ENCODE assay signal across 17 cellular contexts in the genomic region with DNA sequence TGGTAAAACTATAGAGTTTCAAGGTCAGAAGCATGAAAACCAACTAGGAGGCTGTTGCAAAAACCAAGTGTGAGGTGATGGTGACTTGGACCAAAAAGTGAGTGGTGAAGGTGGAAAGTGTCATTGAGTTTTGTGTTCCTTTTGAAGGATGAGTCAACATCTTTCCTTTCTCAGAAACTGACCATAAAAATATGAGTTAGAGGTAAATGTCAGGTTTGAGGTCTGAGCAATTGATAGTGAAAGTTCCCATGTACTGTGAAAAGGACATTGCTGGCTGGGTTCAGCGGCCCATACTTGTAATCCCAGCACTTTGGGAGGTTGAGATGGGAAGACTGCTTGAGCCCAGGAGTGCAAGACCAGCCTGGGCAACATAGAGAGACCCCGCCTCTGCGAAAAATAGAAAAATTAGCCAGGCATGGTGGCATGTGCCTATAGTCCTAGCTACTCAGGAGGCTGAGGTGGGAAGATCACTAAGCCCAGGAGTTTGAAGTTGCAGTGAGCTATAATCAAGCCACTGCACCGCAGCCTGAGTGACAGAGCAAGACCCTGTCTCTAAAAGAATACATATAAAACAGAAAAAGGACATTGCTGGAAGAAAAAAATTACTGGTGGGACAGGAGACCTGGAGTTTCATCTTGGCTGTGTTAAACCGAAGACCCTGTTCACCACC.
DNase-seq lines count a peak whose midpoint lies in the region; ATAC-seq and TF ChIP-seq lines count a peak whose summit lies in the region.
"Had no signal": no experiment of that assay in that cellular context is flagged by ENCODE, and none has a peak within 500 bp of the region (broad histone marks: within the 10 kb centered on the region; RNA-seq: fewer than 3 reads in every experiment).

No MANE protein-coding gene starts in this region.

- peaks cover 11% of the 10 kb centered on the region for H3K4me1 Mint-ChIP-seq in activated CD8-positive, alpha-beta T cell treated with anti-CD3 and anti-CD28 coated beads, Interleukin-2, amount 10 ng/mL, durations not matched to agents 7 days and 5 days (ENCODE audit: low read depth)
- no peaks in the 10 kb centered on the region for H3K4me1 Mint-ChIP-seq in CD14-positive monocyte

- CTCF ChIA-PET in activated CD8-positive, alpha-beta T cell treated with anti-CD3 and anti-CD28 coated beads, Interleukin-2, amount 10 ng/mL, durations not matched to agents 7 days and 5 days (lab: Charles Lee), result no interaction called here

- intact Hi-C loops in CD14-positive monocyte (cut with micrococcal nuclease), result no loop called here

- no peaks in the 10 kb centered on the region for H3K9me3 Mint-ChIP-seq in activated CD8-positive, alpha-beta T cell treated with anti-CD3 and anti-CD28 coated beads, Interleukin-2, amount 10 ng/mL, durations not matched to agents 7 days and 5 days (ENCODE audit: insufficient read depth)
- peaks cover 0 to 2% (median 0%) of the 10 kb centered on the region in 7 donors for H3K9me3 Mint-ChIP-seq in CD14-positive monocyte
- H3K9me3 Mint-ChIP-seq: effector memory CD8-positive, alpha-beta T cell had no signal

- H3K27me3 Mint-ChIP-seq in activated CD8-positive, alpha-beta T cell treated with anti-CD3 and anti-CD28 coated beads, Interleukin-2, amount 10 ng/mL, durations not matched to agents 7 days and 5 days (ENCODE audit: low read depth), result no peaks in the 10 kb centered on the region
- peaks cover 0 to 1% (median 0%) of the 10 kb centered on the region in 3 donors for H3K27me3 Mint-ChIP-seq in CD14-positive monocyte (ENCODE audit: low read depth in 3 of 3)

- no peaks in the 10 kb centered on the region for H3K36me3 Mint-ChIP-seq in activated CD8-positive, alpha-beta T cell treated with anti-CD3 and anti-CD28 coated beads, Interleukin-2, amount 10 ng/mL, durations not matched to agents 7 days and 5 days (ENCODE audit: low read depth)
- no peaks in the 10 kb centered on the region for H3K36me3 Mint-ChIP-seq in CD14-positive monocyte

- POLR2A ChIA-PET in activated CD8-positive, alpha-beta T cell treated with anti-CD3 and anti-CD28 coated beads, Interleukin-2, amount 10 ng/mL, durations not matched to agents 7 days and 5 days (lab: Charles Lee), result no interaction called here

- ATAC-seq in GM18499 (IDR thresholded peaks at IDR 0.05; ENCODE audit: insufficient read depth, unreplicated experiment), result peak; percentile 73
- ATAC-seq in GM19035 (IDR thresholded peaks at IDR 0.05; ENCODE audit: unreplicated experiment), result peak; percentile 52
- peak; percentile 52 for ATAC-seq in HG02938 (IDR thresholded peaks at IDR 0.05; ENCODE audit: unreplicated experiment)
- ATAC-seq in activated CD8-positive, alpha-beta T cell treated with anti-CD3 and anti-CD28 coated beads, Interleukin-2, amount 10 ng/mL, durations not matched to agents 7 days and 5 days, result peak; percentile 36
- ATAC-seq in HG03460 (IDR thresholded peaks at IDR 0.05; ENCODE audit: unreplicated experiment), result no peak
- ATAC-seq: effector memory CD8-positive, alpha-beta T cell; sciatic nerve had no signal

- H3K4me3 Mint-ChIP-seq in activated CD8-positive, alpha-beta T cell treated with anti-CD3 and anti-CD28 coated beads, Interleukin-2, amount 10 ng/mL, durations not matched to agents 7 days and 5 days, result no peak overlapping the region
- H3K4me3 Mint-ChIP-seq in CD14-positive monocyte, result no peak overlapping the region
- H3K4me3 Mint-ChIP-seq: effector memory CD8-positive, alpha-beta T cell had no signal

- DNase-seq in activated CD8-positive, alpha-beta T cell treated with anti-CD3 and anti-CD28 coated beads, Interleukin-2, amount 10 ng/mL, durations not matched to agents 7 days and 5 days, result no peak
- no peak for DNase-seq in CD14-positive monocyte (ENCODE audit: low spot score)
- DNase-seq in NCI-H128 (lab: John Stamatoyannopoulos, UW; ENCODE audit: unreplicated experiment), result no peak
- DNase-seq in NCI-H2171 (lab: John Stamatoyannopoulos, UW), result no peak
- DNase-seq: activated naive CD4-positive, alpha-beta T cell treated with anti-CD3 and anti-CD28 coated beads, Interleukin-2, amount 50 U/mL, for 16 hours; COR-L47; effector memory CD8-positive, alpha-beta T cell; hypothalamus; NCI-H1436; NCI-H510A; SW 1271; transverse colon had no signal

- TF ChIP-seq CTCF in CD14-positive monocyte (IDR thresholded peaks at IDR 0.05), result no peak

- no peak overlapping the region for H3K27ac Mint-ChIP-seq in activated CD8-positive, alpha-beta T cell treated with anti-CD3 and anti-CD28 coated beads, Interleukin-2, amount 10 ng/mL, durations not matched to agents 7 days and 5 days
- no peak overlapping the region for H3K27ac Mint-ChIP-seq in CD14-positive monocyte
- H3K27ac Mint-ChIP-seq: effector memory CD8-positive, alpha-beta T cell had no signal
